Comparison of ENCODE assay signal across 8 cellular contexts in genomic region chr20:34022154-34022842, GRCh38. TPM values are rescaled to one million over a fixed set of nuclear protein-coding genes. Genes with fewer than 3 reads are reported as not detected.
A peak's percentile ranks its signal among the peaks of the same experiment; 100 is the strongest.
DNase-seq lines count a peak whose midpoint lies in the region; ATAC-seq and TF ChIP-seq lines count a peak whose summit lies in the region.

No MANE protein-coding gene starts in this region.

- H3K27ac ChIP-seq in upper lobe of right lung (no peak overlapping the region), testis (no peak overlapping the region)

- H3K27me3 ChIP-seq in upper lobe of right lung (no peaks in the 10 kb centered on the region), testis (no peaks in the 10 kb centered on the region)

- WGBS in testis, 2 donors: 85 to 87% methylated on average over 4 of the region's 4 CpGs

- H3K4me3 Mint-ChIP-seq in HFFc6: no peak overlapping the region

- DNase-seq in SIG-M5 treated with dmso at 0.1 percent for 504 hours (lab: John Stamatoyannopoulos, UW; ENCODE audit: unreplicated experiment): peak; percentile 63
- DNase-seq in SIG-M5 (lab: John Stamatoyannopoulos, UW): no peak
- DNase-seq in HFFc6: peak; percentile 23
- peak; percentile 62 for DNase-seq in OCI-M1 (lab: John Stamatoyannopoulos, UW)
- DNase-seq in erythroblast (lab: John Stamatoyannopoulos, UW): peak; percentile 37 to 47
- DNase-seq in upper lobe of right lung: no peak
- DNase-seq in testis: no peak

- H3K4me1 ChIP-seq in upper lobe of right lung (peaks cover 56% of the 10 kb centered on the region), testis (peaks cover 39% of the 10 kb centered on the region)

- peaks cover 11% of the 10 kb centered on the region for H3K36me3 Mint-ChIP-seq in HFFc6 (ENCODE audit: low read depth)

- peaks cover 70% of the 10 kb centered on the region for H3K4me1 Mint-ChIP-seq in HFFc6 (ENCODE audit: low read depth)

- H3K27ac Mint-ChIP-seq in HFFc6: no peak overlapping the region

- ATAC-seq in upper lobe of right lung (peak; percentile 79), GM19452 (IDR thresholded peaks at IDR 0.05; ENCODE audit: unreplicated experiment) (no peak)

- TF ChIP-seq POLR2A in erythroblast (IDR thresholded peaks at IDR 0.05; ENCODE audit: low read length): no peak
- TF ChIP-seq POLR2A in testis (IDR thresholded peaks at IDR 0.05): no peak

- H3K36me3 ChIP-seq in upper lobe of right lung (no peaks in the 10 kb centered on the region), testis (ENCODE audit: low read depth, missing control alignments) (no peaks in the 10 kb centered on the region)

- 0 out of 2 replicates have a peak, but pooled peaks cover 1% of the 10 kb centered on the region for H3K27me3 Mint-ChIP-seq in HFFc6 (ENCODE audit: insufficient read depth)

- H3K4me3 ChIP-seq in upper lobe of right lung: no peak overlapping the region
- H3K4me3 ChIP-seq in testis: no peak overlapping the region

- intact Hi-C loops in upper lobe of right lung (cut with DNase I): no loop called here
- intact Hi-C loops in testis (cut with DNase I; ENCODE audit: low total_unique reads): no loop called here

- TF ChIP-seq CTCF in HFFc6 (IDR thresholded peaks at IDR 0.05) (peak; percentile 70), upper lobe of right lung (IDR thresholded peaks at IDR 0.05) (peak; percentile 15), testis (IDR thresholded peaks at IDR 0.05) (peak in 1 of 3 experiments; percentile 9)

- no peaks in the 10 kb centered on the region for H3K9me3 ChIP-seq in upper lobe of right lung
- no peaks in the 10 kb centered on the region for H3K9me3 ChIP-seq in testis

- no peaks in the 10 kb centered on the region for H3K9me3 Mint-ChIP-seq in HFFc6

RNA-seq across cellular contexts. Expression of gene RALY, which starts 28.6 kb away (rescaled TPM):
- 100 to 1,000 TPM; 108 to 124 (median 118) TPM for total RNA-seq in HFFc6 (2021; fragmentation: NEBNext Ultra II Directional; extraction: Animal tissue kit (Norgen Biotek cat#: 25700))
- total RNA-seq in upper lobe of right lung (130 TPM), testis (100 to 1,000 TPM; 184 to 224 TPM)
- polyA plus RNA-seq in testis (ENCODE audit: insufficient read depth, low read depth, low replicate concordance): 247 TPM

Comparison
In these comparisons a context has a peak if more than half of its experiments do, and no peak if none do; other contexts are left out.
1. DNase-seq: peak in SIG-M5 treated with dmso at 0.1 percent for 504 hours (single experiment), HFFc6 (single experiment), OCI-M1 (single experiment) and erythroblast (2 of 2); none in SIG-M5 (single experiment), upper lobe of right lung (single experiment) and testis (single experiment).